Comparison of ENCODE assay signal across 9 cellular contexts in genomic region chr3:50525987-50526386, GRCh38. TPM values are rescaled to one million over a fixed set of nuclear protein-coding genes. Genes with fewer than 3 reads are reported as not detected.
DNase-seq lines count a peak whose midpoint lies in the region; ATAC-seq and TF ChIP-seq lines count a peak whose summit lies in the region.
"Had no signal": no experiment of that assay in that cellular context is flagged by ENCODE, and none has a peak within 500 bp of the region (broad histone marks: within the 10 kb centered on the region; RNA-seq: fewer than 3 reads in every experiment).

No MANE protein-coding gene starts in this region.

- 76% methylated on average over 5 of the region's 6 CpGs for WGBS in mammary epithelial cell (ENCODE audit: low coverage, missing lambda C conversion rate)

- H3K4me1 Mint-ChIP-seq in naive thymus-derived CD4-positive, alpha-beta T cell, result peaks cover 0 to 9% (median 0%) of the 10 kb centered on the region in 7 donors

- H4K20me1 ChIP-seq in mammary epithelial cell (ENCODE audit: insufficient read depth, low read length), result no peaks in the 10 kb centered on the region

- no peaks in the 10 kb centered on the region for H3K4me1 ChIP-seq in mammary epithelial cell (ENCODE audit: insufficient read depth, low read length)
- H3K4me1 ChIP-seq in naive thymus-derived CD4-positive, alpha-beta T cell (ENCODE audit: control insufficient read depth in 2 of 2, insufficient read depth in 2 of 2, low read length in 2 of 2), result no peaks in the 10 kb centered on the region

- no peak overlapping the region for H3K27ac ChIP-seq in mammary epithelial cell (ENCODE audit: insufficient read depth, low read depth, low read length)
- no peak overlapping the region for H3K27ac ChIP-seq in naive thymus-derived CD4-positive, alpha-beta T cell (ENCODE audit: low read depth, low read length)
- H3K27ac ChIP-seq: SK-N-MC had no signal

- no peaks in the 10 kb centered on the region for H3K79me2 ChIP-seq in mammary epithelial cell (ENCODE audit: insufficient read depth, low read length)

- peaks cover 11 to 36% (median 13%) of the 10 kb centered on the region in 5 donors for H3K27me3 Mint-ChIP-seq in naive thymus-derived CD4-positive, alpha-beta T cell

- CTCF ChIA-PET in mammary epithelial cell (lab: Charles Lee; ENCODE audit: low non-redundant PET), result no interaction called here
- CTCF ChIA-PET in naive thymus-derived CD4-positive, alpha-beta T cell (lab: Charles Lee), result no interaction called here

- no peak overlapping the region for H3K9ac ChIP-seq in mammary epithelial cell (ENCODE audit: insufficient read depth, low read length)

- no peaks in the 10 kb centered on the region for H3K27me3 ChIP-seq in mammary epithelial cell (ENCODE audit: insufficient read depth, low read length)
- H3K27me3 ChIP-seq in naive thymus-derived CD4-positive, alpha-beta T cell (ENCODE audit: control insufficient read depth in 2 of 2, insufficient read depth in 2 of 2, low read length in 2 of 2), result no peaks in the 10 kb centered on the region

- peak; percentile 59 for DNase-seq in NK-92 treated with Interleukin-12 subunit alpha and Interleukin-12 subunit beta, amount 100 ng/mL, for 24 hours (lab: John Stamatoyannopoulos, UW)
- DNase-seq in NK-92 (lab: John Stamatoyannopoulos, UW; ENCODE audit: unreplicated experiment) (no peak), T-helper 9 cell (peak; percentile 16), mammary epithelial cell (peak; percentile 65), foreskin melanocyte (no peak), mesenteric fat pad (ENCODE audit: low spot score) (no peak), NCI-H510A treated with DMSO at 0.1 percent for 48 hours (lab: John Stamatoyannopoulos, UW) (no peak)
- DNase-seq in naive thymus-derived CD4-positive, alpha-beta T cell, result peak in 2 of 9 donors; percentile 19 to 73

- POLR2A ChIA-PET in naive thymus-derived CD4-positive, alpha-beta T cell (lab: Charles Lee), result no interaction called here

- no peaks in the 10 kb centered on the region for H3K36me3 ChIP-seq in mammary epithelial cell (ENCODE audit: insufficient read depth, low read length)
- H3K36me3 ChIP-seq in naive thymus-derived CD4-positive, alpha-beta T cell (ENCODE audit: control insufficient read depth in 2 of 3, insufficient read depth in 3 of 3, low read length in 3 of 3), result no peaks in the 10 kb centered on the region

- no TSS peak for BruUV-seq in mammary epithelial cell (replicated peaks; lab: Mats Ljungman, UMichigan)

- no peaks in the 10 kb centered on the region for H3K36me3 Mint-ChIP-seq in naive thymus-derived CD4-positive, alpha-beta T cell

- no peak overlapping the region for H3K4me3 Mint-ChIP-seq in naive thymus-derived CD4-positive, alpha-beta T cell

- in situ Hi-C loops in mammary epithelial cell (cut with MboI; ENCODE audit: low sequenced_read_pairs in 2 of 2), result no loop called here

- H2AFZ ChIP-seq in mammary epithelial cell (ENCODE audit: low read depth, low read length), result no peak overlapping the region

- H3K9me3 ChIP-seq in mammary epithelial cell (replicated peaks; ENCODE audit: insufficient read depth, low read length), result no peaks in the 10 kb centered on the region
- no peaks in the 10 kb centered on the region for H3K9me3 ChIP-seq in naive thymus-derived CD4-positive, alpha-beta T cell (ENCODE audit: control insufficient read depth in 2 of 3, low read length in 3 of 3)

- no peak overlapping the region for H3K4me2 ChIP-seq in mammary epithelial cell (ENCODE audit: insufficient read depth, low read depth, low read length)

- intact Hi-C loops in mammary epithelial cell (cut with micrococcal nuclease), result no loop called here
- intact Hi-C loops in naive thymus-derived CD4-positive, alpha-beta T cell (cut with micrococcal nuclease), result no loop called here

- ATAC-seq in naive thymus-derived CD4-positive, alpha-beta T cell, result peak; percentile 81

- no peak overlapping the region for H3K4me3 ChIP-seq in mammary epithelial cell (replicated peaks in 1 of 3; ENCODE audit: insufficient read depth in 1 of 3, low read depth in 2 of 3, low read length in 3 of 3)
- no peak overlapping the region for H3K4me3 ChIP-seq in naive thymus-derived CD4-positive, alpha-beta T cell (ENCODE audit: low read length)
- H3K4me3 ChIP-seq: SK-N-MC had no signal

- H3K27ac Mint-ChIP-seq in naive thymus-derived CD4-positive, alpha-beta T cell, result no peak overlapping the region

- dilution Hi-C loops in mammary epithelial cell (cut with HindIII; ENCODE audit: low sequenced_read_pairs), result no loop called here

- H3K9me3 Mint-ChIP-seq in naive thymus-derived CD4-positive, alpha-beta T cell, result no peaks in the 10 kb centered on the region

- no peak for TF ChIP-seq CTCF in mammary epithelial cell (conservative IDR thresholded peaks at IDR 0.05 in 1 of 2, IDR thresholded peaks at IDR 0.05 in 1 of 2; ENCODE audit: extremely low read depth in 1 of 2, insufficient read depth in 1 of 2, low read depth in 1 of 2, low read length in 2 of 2)

RNA-seq across cellular contexts. Expression of gene CACNA2D2, which starts 22.6 kb away (rescaled TPM):
- total RNA-seq in mammary epithelial cell (under 1 TPM in 1 of 2 donors, not detected in 1; 0.16 TPM), mesenteric fat pad (0.45 TPM)
- 0.03 TPM for polyA plus RNA-seq in mammary epithelial cell
- polyA minus RNA-seq in mammary epithelial cell, result not detected
- total RNA-seq in naive thymus-derived CD4-positive, alpha-beta T cell, result 1 to 10 TPM in 4 of 5 experiments, under 1 TPM in 1; 0.97 to 6.2 (median 2.5) TPM
- polyA plus RNA-seq in naive thymus-derived CD4-positive, alpha-beta T cell, result under 1 TPM; 0.32 to 0.38 TPM

RNA-seq across cellular contexts. Expression of gene C3orf18, which starts 41.6 kb away (rescaled TPM):
- total RNA-seq in mammary epithelial cell, result 1 to 10 TPM in 1 of 2 donors, under 1 TPM in 1; 0.80 to 6.5 TPM
- polyA plus RNA-seq in mammary epithelial cell, result 2.1 TPM
- polyA minus RNA-seq in mammary epithelial cell, result not detected
- 10 to 100 TPM; 11.1 to 67.5 (median 16.4) TPM for total RNA-seq in naive thymus-derived CD4-positive, alpha-beta T cell
- polyA plus RNA-seq in naive thymus-derived CD4-positive, alpha-beta T cell, result 10 to 100 TPM; 12.8 to 17.4 TPM
- total RNA-seq in mesenteric fat pad, result 8.9 TPM

RNA-seq across cellular contexts. Expression of gene HEMK1, which starts 43.3 kb away (rescaled TPM):
- 10 to 100 TPM; 14.2 to 23.1 TPM for total RNA-seq in mammary epithelial cell
- polyA plus RNA-seq in mammary epithelial cell, result 15.4 TPM
- polyA minus RNA-seq in mammary epithelial cell, result 8.5 TPM
- 10 to 100 TPM; 32.1 to 71.1 (median 66.1) TPM for total RNA-seq in naive thymus-derived CD4-positive, alpha-beta T cell
- polyA plus RNA-seq in naive thymus-derived CD4-positive, alpha-beta T cell, result 10 to 100 TPM; 35.2 to 35.3 TPM
- 15.5 TPM for total RNA-seq in mesenteric fat pad

Comparison
In these comparisons a context has a peak if more than half of its experiments do, and no peak if none do; other contexts are left out.
1. DNase-seq: peak in NK-92 treated with Interleukin-12 subunit alpha and Interleukin-12 subunit beta, amount 100 ng/mL, for 24 hours (single experiment), T-helper 9 cell (single experiment) and mammary epithelial cell (single experiment); none in NK-92 (single experiment), foreskin melanocyte (single experiment), mesenteric fat pad (single experiment) and NCI-H510A treated with DMSO at 0.1 percent for 48 hours (single experiment).